Comparison of ENCODE assay signal across 9 cellular contexts in genomic region chr1:109983380-109984189, GRCh38. TPM values are rescaled to one million over a fixed set of nuclear protein-coding genes. Genes with fewer than 3 reads are reported as not detected.
DNase-seq lines count a peak whose midpoint lies in the region; ATAC-seq and TF ChIP-seq lines count a peak whose summit lies in the region.
"Had no signal": no experiment of that assay in that cellular context is flagged by ENCODE, and none has a peak within 500 bp of the region (broad histone marks: within the 10 kb centered on the region; RNA-seq: fewer than 3 reads in every experiment).

No MANE protein-coding gene starts in this region.

- no peak overlapping the region for H3K4me3 ChIP-seq in mucosa of rectum (ENCODE audit: low read length in 2 of 2)

- peaks cover 5% of the 10 kb centered on the region for H3K36me3 Mint-ChIP-seq in activated T-cell treated with anti-CD3 and anti-CD28 coated beads, Interleukin-2, amount 50 U/mL, for 4 hours (ENCODE audit: insufficient read depth)
- peaks cover 10% of the 10 kb centered on the region for H3K36me3 Mint-ChIP-seq in type B pancreatic cell

- DNase-seq in activated T-cell treated with anti-CD3 and anti-CD28 coated beads, Interleukin-2, amount 50 U/mL, for 4 hours, result no peak
- DNase-seq in activated T-cell treated with anti-CD3 and anti-CD28 coated beads for 4 hours, result no peak
- no peak for DNase-seq in type B pancreatic cell (ENCODE audit: extremely low spot score, unreplicated experiment)
- DNase-seq in stimulated activated CD4-positive, alpha-beta T cell treated with anti-CD3 and anti-CD28 coated beads, Interleukin-12 subunit alpha, Interleukin-12 subunit beta, amount 100 ng/mL, for 4 hours, result no peak

- peak overlapping the region; percentile 50 for H3K4me3 Mint-ChIP-seq in activated T-cell treated with anti-CD3 and anti-CD28 coated beads, Interleukin-2, amount 50 U/mL, for 4 hours
- H3K4me3 Mint-ChIP-seq in type B pancreatic cell, result peak overlapping the region; percentile 98

- H3K9ac ChIP-seq in mucosa of rectum (ENCODE audit: low read depth in 1 of 2, low read length in 2 of 2), result no peak overlapping the region

- H3K27ac Mint-ChIP-seq in type B pancreatic cell, result peak overlapping the region; percentile 100

- H3K4me1 ChIP-seq in mucosa of rectum (ENCODE audit: control insufficient read depth in 2 of 2, insufficient read depth in 2 of 2, low read length in 2 of 2), result peaks cover 19 to 38% of the 10 kb centered on the region in 2 donors

- no peak for ATAC-seq in activated T-cell treated with anti-CD3 and anti-CD28 coated beads, Interleukin-2, amount 50 U/mL, for 4 hours
- ATAC-seq in GM21423 (IDR thresholded peaks at IDR 0.05; ENCODE audit: unreplicated experiment) (no peak), HG02571 (IDR thresholded peaks at IDR 0.05; ENCODE audit: unreplicated experiment) (no peak)

- peak overlapping the region; percentile 89 for H3K27ac ChIP-seq in cingulate gyrus (ENCODE audit: low read depth, low read length)
- peak overlapping the region; percentile 39 to 94 for H3K27ac ChIP-seq in mucosa of rectum (ENCODE audit: low read depth in 2 of 2, low read length in 2 of 2)

- TF ChIP-seq CTCF in type B pancreatic cell (conservative IDR thresholded peaks at IDR 0.05), result no peak

- H3K9me3 Mint-ChIP-seq in activated T-cell treated with anti-CD3 and anti-CD28 coated beads, Interleukin-2, amount 50 U/mL, for 4 hours, result no peaks in the 10 kb centered on the region
- no peaks in the 10 kb centered on the region for H3K9me3 Mint-ChIP-seq in type B pancreatic cell

- H3K27me3 Mint-ChIP-seq in activated T-cell treated with anti-CD3 and anti-CD28 coated beads, Interleukin-2, amount 50 U/mL, for 4 hours (ENCODE audit: low read depth), result peaks cover 1% of the 10 kb centered on the region
- no peaks in the 10 kb centered on the region for H3K27me3 Mint-ChIP-seq in type B pancreatic cell

- H3K9me3 ChIP-seq in mucosa of rectum (ENCODE audit: control insufficient read depth in 2 of 2, low read length in 2 of 2), result no peaks in the 10 kb centered on the region

- peaks cover 0 to 1% of the 10 kb centered on the region in 2 donors for H3K36me3 ChIP-seq in mucosa of rectum (ENCODE audit: control insufficient read depth in 2 of 2, insufficient read depth in 2 of 2, low read length in 2 of 2)

- H3K4me1 Mint-ChIP-seq in activated T-cell treated with anti-CD3 and anti-CD28 coated beads, Interleukin-2, amount 50 U/mL, for 4 hours (ENCODE audit: low read depth), result peaks cover 30% of the 10 kb centered on the region
- peaks cover 46% of the 10 kb centered on the region for H3K4me1 Mint-ChIP-seq in type B pancreatic cell (ENCODE audit: unreplicated experiment)

- peaks cover 0 to 2% of the 10 kb centered on the region in 2 donors for H3K27me3 ChIP-seq in mucosa of rectum (ENCODE audit: control insufficient read depth in 2 of 2, insufficient read depth in 2 of 2, low read length in 2 of 2)
- H3K27me3 ChIP-seq: MG63 had no signal

RNA-seq across cellular contexts. Expression of gene AHCYL1, which starts 1.0 kb away (rescaled TPM):
- total RNA-seq in activated T-cell treated with anti-CD3 and anti-CD28 coated beads, Interleukin-2, amount 50 U/mL, for 4 hours, result 10 to 100 TPM; 45.4 to 48.3 (median 48.2) TPM
- 87.1 and 88.1 TPM in 2 replicates for total RNA-seq in type B pancreatic cell (ENCODE audit: low replicate concordance)

RNA-seq across cellular contexts. Expression of gene STRIP1, which starts 50.8 kb away (rescaled TPM):
- total RNA-seq in activated T-cell treated with anti-CD3 and anti-CD28 coated beads, Interleukin-2, amount 50 U/mL, for 4 hours, result 10 to 100 TPM; 32.6 to 40.6 (median 38.2) TPM
- total RNA-seq in type B pancreatic cell (ENCODE audit: low replicate concordance), result 46.7 and 69.2 TPM in 2 replicates
